ENCODE assay signal across 1 cellular context in the genomic region with DNA sequence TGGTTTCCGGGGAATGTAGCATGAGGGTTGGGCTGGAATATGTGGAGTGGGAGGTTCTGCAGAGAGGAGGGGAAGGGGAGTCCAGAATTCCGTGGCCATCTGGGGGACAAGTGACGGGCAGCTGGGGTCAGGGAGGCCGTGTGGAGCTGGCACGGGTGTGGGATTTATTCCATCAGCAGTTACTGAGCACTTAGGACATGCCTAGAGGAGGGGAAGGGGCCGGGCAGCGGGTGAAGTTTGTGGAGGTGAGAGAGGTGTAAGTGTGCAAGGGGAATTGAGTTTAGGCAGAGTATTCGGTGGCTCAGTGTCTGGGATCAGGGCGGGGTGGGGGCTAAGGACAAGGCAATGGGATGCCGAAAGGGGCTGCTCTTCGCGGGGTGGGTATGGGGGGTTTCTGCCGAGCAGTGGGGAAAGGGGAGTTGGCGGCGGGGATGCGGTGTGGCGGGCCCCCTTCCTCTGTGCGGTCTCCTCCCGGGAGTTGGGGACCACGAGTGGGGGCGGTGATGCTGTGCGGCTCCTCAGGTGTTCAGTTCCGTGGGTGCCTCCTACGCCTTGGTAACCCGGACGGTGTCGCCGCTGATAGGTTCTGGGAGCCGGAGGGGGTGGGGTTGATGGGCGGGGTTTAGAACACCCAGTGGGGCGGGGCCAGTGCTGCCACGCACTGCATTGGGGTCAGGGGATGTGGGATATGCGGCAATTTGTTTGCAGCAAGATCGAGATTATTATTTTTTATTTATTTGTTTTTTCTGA.
TF ChIP-seq lines count a peak whose summit lies in the region.

No MANE protein-coding gene starts in this region.

TF ChIP-seq in H1, 55 proteins besides CTCF, POLR2A, EP300 and RAD21:
- TF ChIP-seq RFX5 (IDR thresholded peaks at IDR 0.05; ENCODE audit: borderline replicate concordance, low read depth, low read length): no peak; the same call in 1 of the 2 replicates
- TF ChIP-seq KDM4A (IDR thresholded peaks at IDR 0.05; ENCODE audit: low read depth, low read length, severe bottlenecking): peak; percentile 29
- peak; percentile 22; the same call in 1 of the 2 replicates for TF ChIP-seq PHF8 (conservative IDR thresholded peaks at IDR 0.05; ENCODE audit: low read depth, low read length)
